Comparison of ENCODE assay signal across 29 cellular contexts in the genomic region with DNA sequence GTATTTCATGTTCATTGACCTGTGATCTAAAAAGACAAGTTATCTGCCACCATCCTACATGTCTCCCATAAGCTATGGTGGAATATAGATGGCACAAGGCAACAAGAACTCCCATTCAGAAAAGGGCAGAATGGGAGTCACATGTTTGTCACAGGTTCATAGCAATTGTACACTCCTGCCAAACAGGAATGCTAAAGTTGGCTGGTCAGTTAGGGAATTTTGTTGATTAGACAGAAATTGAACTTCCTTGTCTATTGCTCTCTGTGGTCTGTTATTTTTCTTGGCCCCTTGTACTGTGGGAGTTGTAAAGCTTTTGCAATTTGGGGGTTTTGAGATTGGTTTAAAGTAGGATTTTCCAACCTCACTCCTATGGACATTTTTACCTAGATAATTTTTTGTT.
"Had no signal": no experiment of that assay in that cellular context is flagged by ENCODE, and none has a peak within 500 bp of the region (broad histone marks: within the 10 kb centered on the region; RNA-seq: fewer than 3 reads in every experiment).

No MANE protein-coding gene starts in this region.

- H3K27ac ChIP-seq: left lung, lower lobe of right lung, neural progenitor cell, neutrophil, parathyroid adenoma, psoas muscle, sigmoid colon, spleen, suprapubic skin, thoracic aorta, tibial artery, uterus had no signal

- H3K36me3 Mint-ChIP-seq: immature natural killer cell; naive thymus-derived CD8-positive, alpha-beta T cell; neural progenitor cell; stimulated activated effector memory CD8-positive, alpha-beta T cell treated with anti-CD3 and anti-CD28 coated beads, Interleukin-12 subunit alpha, Interleukin-12 subunit beta, amount 100 ng/mL, for 72 hours had no signal

- ATAC-seq: left colon; left lung; lower lobe of right lung; naive thymus-derived CD8-positive, alpha-beta T cell; psoas muscle; right cardiac atrium; stimulated activated effector memory CD8-positive, alpha-beta T cell treated with anti-CD3 and anti-CD28 coated beads, Interleukin-12 subunit alpha, Interleukin-12 subunit beta, amount 100 ng/mL, for 72 hours had no signal

- H3K4me3 Mint-ChIP-seq: immature natural killer cell; naive thymus-derived CD8-positive, alpha-beta T cell; nephron progenitor cell; neural progenitor cell; stimulated activated effector memory CD8-positive, alpha-beta T cell treated with anti-CD3 and anti-CD28 coated beads, Interleukin-12 subunit alpha, Interleukin-12 subunit beta, amount 100 ng/mL, for 72 hours; stimulated activated naive CD8-positive, alpha-beta T cell treated with anti-CD3 and anti-CD28 coated beads, Interleukin-15, Interleukin-2, amounts not matched to agents 100 ng/mL and 50 ng/mL, for 24 hours had no signal

- H3K79me2 ChIP-seq: parathyroid adenoma had no signal

- DNase-seq: hypothalamus; immature natural killer cell; kidney; left colon; left lung; lower lobe of right lung; mammary epithelial cell; mesenchymal stem cell; naive thymus-derived CD8-positive, alpha-beta T cell; nephron progenitor cell; occipital lobe; psoas muscle; right cardiac atrium; sigmoid colon; small intestine; spleen; stimulated activated CD4-positive, alpha-beta T cell treated with anti-CD3 and anti-CD28 coated beads, Interleukin-4, amount 100 ng/mL, for 24 hours; stimulated activated naive CD4-positive, alpha-beta T cell; tibial artery; trophoblast cell; uterus had no signal

- H3K4me1 Mint-ChIP-seq: immature natural killer cell; naive thymus-derived CD8-positive, alpha-beta T cell; nephron progenitor cell; neural progenitor cell; stimulated activated effector memory CD8-positive, alpha-beta T cell treated with anti-CD3 and anti-CD28 coated beads, Interleukin-12 subunit alpha, Interleukin-12 subunit beta, amount 100 ng/mL, for 72 hours had no signal

- H3K9me3 ChIP-seq: left lung, lower lobe of right lung, neutrophil, psoas muscle, suprapubic skin, thoracic aorta, uterus had no signal

- H2AFZ ChIP-seq: neural progenitor cell, parathyroid adenoma had no signal

- H3K27ac Mint-ChIP-seq: immature natural killer cell; naive thymus-derived CD8-positive, alpha-beta T cell; nephron progenitor cell; neural progenitor cell; stimulated activated effector memory CD8-positive, alpha-beta T cell treated with anti-CD3 and anti-CD28 coated beads, Interleukin-12 subunit alpha, Interleukin-12 subunit beta, amount 100 ng/mL, for 72 hours; stimulated activated naive CD8-positive, alpha-beta T cell treated with anti-CD3 and anti-CD28 coated beads, Interleukin-15, Interleukin-2, amounts not matched to agents 100 ng/mL and 50 ng/mL, for 24 hours had no signal

- H3K36me3 ChIP-seq: left lung, lower lobe of right lung, neural progenitor cell, neutrophil, sigmoid colon, spleen, suprapubic skin, thoracic aorta, tibial artery, uterus had no signal

- H3K27me3 ChIP-seq: left lung, neural progenitor cell, neutrophil, sigmoid colon, suprapubic skin, tibial artery, uterus had no signal

- H3K4me1 ChIP-seq: left lung, lower lobe of right lung, neural progenitor cell, parathyroid adenoma, psoas muscle, sigmoid colon, spleen, suprapubic skin, tibial artery, uterus had no signal

- H3K9ac ChIP-seq: neural progenitor cell, parathyroid adenoma had no signal

- H3K4me2 ChIP-seq: neural progenitor cell had no signal

- FAIRE-seq: islet of Langerhans, kidney, small intestine had no signal

- H3K4me3 ChIP-seq: left lung, lower lobe of right lung, neural progenitor cell, psoas muscle, sigmoid colon, spleen, suprapubic skin, thoracic aorta, tibial artery, uterus had no signal
